In the genomic region with DNA sequence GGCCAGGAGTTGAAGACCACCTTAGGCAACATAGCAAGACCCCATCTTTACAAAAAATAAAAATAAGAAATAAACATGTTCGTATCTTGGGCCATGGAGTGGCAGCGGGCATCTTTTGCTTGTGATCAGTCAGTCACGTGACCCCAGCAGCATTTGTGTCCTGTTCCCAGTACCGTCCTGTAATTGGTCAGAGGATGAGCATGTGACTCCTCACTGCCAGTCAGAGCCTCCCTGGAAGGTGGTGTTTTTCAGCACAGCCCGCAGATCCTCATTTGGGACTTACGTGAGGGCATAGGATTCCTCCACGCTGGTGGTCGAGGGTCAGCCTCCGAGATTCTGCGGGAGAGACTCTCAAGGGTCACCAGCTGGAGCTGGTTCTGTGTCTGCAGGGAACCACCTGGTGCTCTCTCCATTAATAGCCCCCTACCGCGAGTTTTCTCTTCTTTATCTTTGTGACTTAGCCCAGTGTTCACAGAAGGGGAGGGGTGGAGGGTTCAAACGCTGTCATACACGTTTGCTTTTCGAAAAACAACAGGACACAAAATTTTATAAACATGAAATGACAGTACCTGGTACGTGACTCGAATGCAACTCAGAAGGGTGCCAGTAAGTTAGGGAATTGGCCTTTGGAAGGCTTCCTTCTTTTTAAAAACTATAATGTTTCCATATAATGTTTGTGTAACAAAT, we compare ENCODE assay signal across 12 cellular contexts. TPM values are rescaled to one million over a fixed set of nuclear protein-coding genes. Genes with fewer than 3 reads are reported as not detected.
A peak's percentile ranks its signal among the peaks of the same experiment; 100 is the strongest.
DNase-seq lines count a peak whose midpoint lies in the region; ATAC-seq and TF ChIP-seq lines count a peak whose summit lies in the region.
"Had no signal": no experiment of that assay in that cellular context is flagged by ENCODE, and none has a peak within 500 bp of the region (broad histone marks: within the 10 kb centered on the region; RNA-seq: fewer than 3 reads in every experiment).

No MANE protein-coding gene starts in this region.

- no peaks in the 10 kb centered on the region for H3K27me3 Mint-ChIP-seq in nephron progenitor cell (ENCODE audit: low read depth, poor library complexity)

- no peaks in the 10 kb centered on the region for H4K20me1 ChIP-seq in HCT116 (ENCODE audit: insufficient read depth)

- H2AFZ ChIP-seq in HCT116 (ENCODE audit: low read depth, low read length, poor library complexity, severe bottlenecking), result no peak overlapping the region

- 63 to 71% (median 66%) methylated on average over 17 of the region's 17 CpGs for WGBS in heart left ventricle, 4 donors

- POLR2A ChIA-PET in HCT116 (lab: Charles Lee) (no interaction called here), RWPE1 (lab: Yijun Ruan, JAX; ENCODE audit: low non-redundant PET) (no interaction called here)

- no peak for TF ChIP-seq RAD21 in HCT116 (IDR thresholded peaks at IDR 0.05; ENCODE audit: low read depth)

- no peak for TF ChIP-seq POLR2A in HCT116 (IDR thresholded peaks at IDR 0.05; ENCODE audit: borderline replicate concordance, extremely low read depth, insufficient read depth, insufficient read length)
- no peak for TF ChIP-seq POLR2A in heart left ventricle (IDR thresholded peaks at IDR 0.05)

- H3K36me3 ChIP-seq in HCT116 (ENCODE audit: control insufficient read depth in 1 of 2, insufficient read depth in 2 of 2, low read length in 2 of 2) (no peaks in the 10 kb centered on the region), heart left ventricle (no peaks in the 10 kb centered on the region)
- H3K36me3 ChIP-seq: ascending aorta had no signal

- no peaks in the 10 kb centered on the region for H3K9me3 Mint-ChIP-seq in nephron progenitor cell
- H3K9me3 Mint-ChIP-seq: naive thymus-derived CD4-positive, alpha-beta T cell had no signal

- no TSS peak for BruUV-seq in HCT116 (replicated peaks; lab: Mats Ljungman, UMichigan)

- no peak overlapping the region for H3K9ac ChIP-seq in HCT116 (ENCODE audit: low read length)

- H3K9me2 ChIP-seq in HCT116 (ENCODE audit: insufficient read depth), result no peaks in the 10 kb centered on the region

- peaks cover 39% of the 10 kb centered on the region for H3K4me1 Mint-ChIP-seq in nephron progenitor cell

- H3K4me3 ChIP-seq in HCT116 (replicated peaks in 1 of 2; ENCODE audit: low read depth in 1 of 2, low read length in 2 of 2) (no peak overlapping the region), heart left ventricle (no peak overlapping the region)
- H3K4me3 ChIP-seq: ascending aorta, dorsolateral prefrontal cortex had no signal

- no peak overlapping the region for H3K27ac ChIP-seq in HCT116 (ENCODE audit: low read depth, low read length)
- no peak overlapping the region for H3K27ac ChIP-seq in RWPE1
- H3K27ac ChIP-seq in heart left ventricle, result no peak overlapping the region
- H3K27ac ChIP-seq: ascending aorta, dorsolateral prefrontal cortex had no signal

- H3K9me3 ChIP-seq in HCT116 (ENCODE audit: control insufficient read depth in 1 of 2, insufficient read depth in 1 of 2, low read depth in 1 of 2, low read length in 2 of 2) (no peaks in the 10 kb centered on the region), heart left ventricle (no peaks in the 10 kb centered on the region)
- H3K9me3 ChIP-seq: ascending aorta had no signal

- H3K4me3 Mint-ChIP-seq in nephron progenitor cell, result no peak overlapping the region
- H3K4me3 Mint-ChIP-seq: naive thymus-derived CD4-positive, alpha-beta T cell had no signal

- CTCF ChIA-PET in HCT116 (lab: Charles Lee) (no interaction called here), RWPE1 (lab: Yijun Ruan, JAX) (interaction anchor here (0.7 kb wide), 1 partner anchor 54 kb away, joined by 6 read pairs; no protein-coding TSS in a partner anchor)

- RAD21 ChIA-PET in HCT116 (lab: Charles Lee; ENCODE audit: low non-redundant PET in 1 of 2, low total read pairs in 2 of 2, uncharacterized antibody in 2 of 2, unreplicated experiment in 2 of 2), result no interaction called here

- peaks cover 43% of the 10 kb centered on the region for H3K36me3 Mint-ChIP-seq in nephron progenitor cell (ENCODE audit: low read depth)
- H3K36me3 Mint-ChIP-seq: naive thymus-derived CD4-positive, alpha-beta T cell had no signal

- H3K4me1 ChIP-seq in HCT116 (ENCODE audit: control insufficient read depth in 1 of 2, insufficient read depth in 2 of 2, low read length in 2 of 2) (no peaks in the 10 kb centered on the region), heart left ventricle (peaks cover 0 to 22% (median 13%) of the 10 kb centered on the region in 12 donors)

- ATAC-seq in HCT116 (peak; percentile 87), SK-N-SH treated with all-trans-retinoic acid at 6 μM for 48 hours (peak; percentile 89), heart left ventricle (no peak)
- ATAC-seq: naive thymus-derived CD4-positive, alpha-beta T cell had no signal

- H3K27ac Mint-ChIP-seq in nephron progenitor cell, result peak overlapping the region; percentile 68
- H3K27ac Mint-ChIP-seq: naive thymus-derived CD4-positive, alpha-beta T cell had no signal

- intact Hi-C loops in HCT116 (cut with micrococcal nuclease) (no loop called here), heart left ventricle (cut with DNase I) (loop anchor here in 1 of 10 donors (10.0 kb wide), 1 partner anchor 60 kb away; no protein-coding TSS in a partner anchor)

- H3K27me3 ChIP-seq in HCT116 (ENCODE audit: insufficient read depth, low read length) (no peaks in the 10 kb centered on the region), heart left ventricle (no peaks in the 10 kb centered on the region)
- H3K27me3 ChIP-seq: ascending aorta, dorsolateral prefrontal cortex had no signal

- no peak overlapping the region for H3K4me2 ChIP-seq in HCT116 (ENCODE audit: low read length)

- DNase-seq in HCT116 (ENCODE audit: low read depth, low spot score), result no peak
- peak; percentile 68 for DNase-seq in NCI-H2107 treated with DMSO at 0.1 percent for 48 hours (lab: John Stamatoyannopoulos, UW; ENCODE audit: unreplicated experiment)
- no peak for DNase-seq in nephron progenitor cell
- no peak for DNase-seq in superior temporal gyrus (ENCODE audit: extremely low spot score)
- DNase-seq in RWPE1 (ENCODE audit: low spot score), result no peak
- DNase-seq in heart left ventricle, result no peak
- DNase-seq in AG20443 (ENCODE audit: low spot score), result no peak
- DNase-seq: activated T-cell treated with anti-CD3 and anti-CD28 coated beads, Interleukin-2, amount 50 U/mL, for 48 hours; dorsolateral prefrontal cortex; naive thymus-derived CD4-positive, alpha-beta T cell had no signal

- H3K79me2 ChIP-seq in HCT116 (ENCODE audit: insufficient read depth, low read length), result no peaks in the 10 kb centered on the region

- TF ChIP-seq CTCF in HCT116 (IDR thresholded peaks at IDR 0.05 in 2 of 3, conservative IDR thresholded peaks at IDR 0.05 in 1 of 3; ENCODE audit: borderline replicate concordance in 1 of 3, insufficient read depth in 1 of 3, low read depth in 2 of 3, low read length in 2 of 3) (no peak), nephron progenitor cell (IDR thresholded peaks at IDR 0.05) (no peak), RWPE1 (conservative IDR thresholded peaks at IDR 0.05; ENCODE audit: low read depth) (no peak), heart left ventricle (IDR thresholded peaks at IDR 0.05) (no peak)

TF ChIP-seq in HCT116, 20 proteins besides CTCF, POLR2A, EP300 and RAD21:
- TF ChIP-seq, protein P1, sequence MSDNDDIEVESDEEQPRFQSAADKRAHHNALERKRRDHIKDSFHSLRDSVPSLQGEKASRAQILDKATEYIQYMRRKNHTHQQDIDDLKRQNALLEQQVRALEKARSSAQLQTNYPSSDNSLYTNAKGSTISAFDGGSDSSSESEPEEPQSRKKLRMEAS (IDR thresholded peaks at IDR 0.05), result no peak
- TF ChIP-seq JUND (IDR thresholded peaks at IDR 0.05), result no peak
- TF ChIP-seq EZH2 (IDR thresholded peaks at IDR 0.05), result no peak

TF ChIP-seq in SK-N-SH treated with all-trans-retinoic acid at 6 μM for 48 hours, 23 proteins besides CTCF, POLR2A, EP300 and RAD21 (continues in another document):
- TF ChIP-seq PATZ1 (CRISPR knock-in tag; IDR thresholded peaks at IDR 0.05; ENCODE audit: borderline replicate concordance) (0 out of 2 replicates have a peak, but pooled peaks have one; percentile 21), ISL1 (CRISPR knock-in tag; IDR thresholded peaks at IDR 0.05) (peak; percentile 28; the same call in 1 of the 2 replicates), ZC3H10 (CRISPR knock-in tag; IDR thresholded peaks at IDR 0.05) (no peak), PPARA (CRISPR knock-in tag; IDR thresholded peaks at IDR 0.05; ENCODE audit: borderline replicate concordance) (no peak), ARNTL (CRISPR knock-in tag; IDR thresholded peaks at IDR 0.05; ENCODE audit: borderline replicate concordance, low read depth) (no peak), ESRRG (CRISPR knock-in tag; IDR thresholded peaks at IDR 0.05) (peak; percentile 8; the same call in 1 of the 2 replicates)

RNA-seq across cellular contexts. Expression of gene MRC2, which starts 17.2 kb away (rescaled TPM):
- total RNA-seq in HCT116 (2021; ENCODE audit: unreplicated experiment) (10.7 TPM), heart left ventricle (10 to 100 TPM; 13.4 to 50.8 (median 23.3) TPM)
- 10.1 and 13.7 TPM in 2 replicates for polyA plus RNA-seq in HCT116 (2012)
- 10 to 100 TPM; 13.1 to 15.0 TPM for polyA plus RNA-seq in heart left ventricle

Comparison
In these comparisons a context has a peak if more than half of its experiments do, and no peak if none do; other contexts are left out.
1. ATAC-seq: peak in HCT116 (single experiment) and SK-N-SH treated with all-trans-retinoic acid at 6 μM for 48 hours (single experiment); none in heart left ventricle (0 of 4).